9 cellular contexts compared by ENCODE assay signal in genomic region chr3:195892355-195893120, GRCh38. TPM values are rescaled to one million over a fixed set of nuclear protein-coding genes. Genes with fewer than 3 reads are reported as not detected.
DNase-seq lines count a peak whose midpoint lies in the region; ATAC-seq and TF ChIP-seq lines count a peak whose summit lies in the region.
"Had no signal": no experiment of that assay in that cellular context is flagged by ENCODE, and none has a peak within 500 bp of the region (broad histone marks: within the 10 kb centered on the region; RNA-seq: fewer than 3 reads in every experiment).

No MANE protein-coding gene starts in this region.

- H3K36me3 Mint-ChIP-seq in activated CD8-positive, alpha-beta T cell treated with anti-CD3 and anti-CD28 coated beads for 36 hours (ENCODE audit: low read depth) = peaks cover 5% of the 10 kb centered on the region

- no peaks in the 10 kb centered on the region for H3K9me3 Mint-ChIP-seq in activated CD8-positive, alpha-beta T cell treated with anti-CD3 and anti-CD28 coated beads for 36 hours

- DNase-seq in H7 (peak; percentile 76), astrocyte of the cerebellum (ENCODE audit: low read depth) (no peak), T1000 (lab: John Stamatoyannopoulos, UW) (no peak), germinal center (ENCODE audit: low spot score) (no peak)
- DNase-seq in activated CD8-positive, alpha-beta T cell treated with anti-CD3 and anti-CD28 coated beads for 36 hours = no peak
- DNase-seq: stimulated activated CD4-positive, alpha-beta T cell treated with anti-CD3 and anti-CD28 coated beads, Interleukin-4, amount 100 ng/mL, for 4 hours had no signal

- in situ Hi-C loops in astrocyte of the cerebellum (cut with HindIII; ENCODE audit: low sequenced_read_pairs) = no loop called here

- ATAC-seq in activated CD8-positive, alpha-beta T cell treated with anti-CD3 and anti-CD28 coated beads for 36 hours = no peak
- no peak for ATAC-seq in GM18502 (IDR thresholded peaks at IDR 0.05; ENCODE audit: poor library complexity, unreplicated experiment)

- H3K4me3 Mint-ChIP-seq in activated CD8-positive, alpha-beta T cell treated with anti-CD3 and anti-CD28 coated beads for 36 hours = no peak overlapping the region

- peak overlapping the region; percentile 55 for H3K9ac ChIP-seq in skeletal muscle satellite cell (ENCODE audit: low read depth, low read length)

- H3K27me3 ChIP-seq in H7 (ENCODE audit: control insufficient read depth, insufficient read depth, low read length) (no peaks in the 10 kb centered on the region), skeletal muscle satellite cell (ENCODE audit: control insufficient read depth, insufficient read depth, low read length) (no peaks in the 10 kb centered on the region)

- H3K4me3 ChIP-seq in H7 (ENCODE audit: insufficient read depth, low read depth, low read length) = peak overlapping the region; percentile 2; the same call in 1 of the 2 replicates
- peak overlapping the region; percentile 36 for H3K4me3 ChIP-seq in astrocyte of the cerebellum (ENCODE audit: low read depth, low read length)
- H3K4me3 ChIP-seq in iPS-18c (ENCODE audit: insufficient read depth, low read depth, low read length) = peak overlapping the region; percentile 9; the same call in 1 of the 2 replicates
- H3K4me3 ChIP-seq in skeletal muscle satellite cell (ENCODE audit: low read length) = peak overlapping the region; percentile 68

- H3K9me3 ChIP-seq in iPS-18c (ENCODE audit: control insufficient read depth, insufficient read depth, low read length) (no peaks in the 10 kb centered on the region), skeletal muscle satellite cell (replicated peaks; ENCODE audit: low read length) (no peaks in the 10 kb centered on the region)

- POLR2A ChIA-PET in activated CD8-positive, alpha-beta T cell treated with anti-CD3 and anti-CD28 coated beads for 36 hours (lab: Charles Lee) = interaction anchor here (1.4 to 3.4 kb wide), 2 partner anchors 15 to 23 kb away, joined by 5 to 14 read pairs; partner anchors contain the start of gene TNK2

- intact Hi-C loops in activated CD8-positive, alpha-beta T cell treated with anti-CD3 and anti-CD28 coated beads for 36 hours (cut with micrococcal nuclease) = no loop called here

- H3K4me1 ChIP-seq in skeletal muscle satellite cell (ENCODE audit: control insufficient read depth, insufficient read depth, low read length) = peaks cover 56% of the 10 kb centered on the region

- peaks cover 24% of the 10 kb centered on the region for H3K4me1 Mint-ChIP-seq in activated CD8-positive, alpha-beta T cell treated with anti-CD3 and anti-CD28 coated beads for 36 hours (ENCODE audit: low read depth)

- TF ChIP-seq CTCF in astrocyte of the cerebellum (IDR thresholded peaks at IDR 0.05; ENCODE audit: low read depth, low read length, missing control alignments) = peak; percentile 11
- TF ChIP-seq CTCF in activated CD8-positive, alpha-beta T cell treated with anti-CD3 and anti-CD28 coated beads for 36 hours (IDR thresholded peaks at IDR 0.05) = no peak

- CTCF ChIA-PET in activated CD8-positive, alpha-beta T cell treated with anti-CD3 and anti-CD28 coated beads for 36 hours (lab: Charles Lee) = interaction anchor here (2.4 to 9.3 kb wide), 6 partner anchors 11 to 39 kb away, joined by 7 to 131 read pairs (median 74); partner anchors contain the start of gene TNK2

- H3K27ac Mint-ChIP-seq in activated CD8-positive, alpha-beta T cell treated with anti-CD3 and anti-CD28 coated beads for 36 hours = no peak overlapping the region

- H3K36me3 ChIP-seq in H7 (replicated peaks; ENCODE audit: control insufficient read depth, insufficient read depth, low read length) (peaks cover 4% of the 10 kb centered on the region), skeletal muscle satellite cell (ENCODE audit: insufficient read depth, low read length) (peaks cover 3% of the 10 kb centered on the region)

- H3K4me2 ChIP-seq in skeletal muscle satellite cell (ENCODE audit: low read length) = peak overlapping the region; percentile 82

- no peaks in the 10 kb centered on the region for H3K27me3 Mint-ChIP-seq in activated CD8-positive, alpha-beta T cell treated with anti-CD3 and anti-CD28 coated beads for 36 hours

RNA-seq across cellular contexts. Expression of gene TNK2, which starts 15.8 kb away (rescaled TPM):
- 30.3 and 30.5 TPM in 2 replicates for total RNA-seq in H7 (2014; rRNA removed; shearing (Covaris generic))
- 5.6 and 8.1 TPM in 2 replicates for total RNA-seq in skeletal muscle satellite cell (2012; rRNA removed)
- 10 to 100 TPM; 41.9 to 43.0 TPM for total RNA-seq in activated CD8-positive, alpha-beta T cell treated with anti-CD3 and anti-CD28 coated beads for 36 hours

Comparison
In these comparisons a context has a peak if more than half of its experiments do, and no peak if none do; other contexts are left out.
1. H3K4me3 ChIP-seq: peak in every context shown above with its lines; median percentile 68 in skeletal muscle satellite cell; 36 in astrocyte of the cerebellum; 9 in iPS-18c; 2 in H7.